1 cellular context compared by ENCODE assay signal in genomic region chr3:56323986-56324420, GRCh38.
TF ChIP-seq lines count a peak whose summit lies in the region.

No MANE protein-coding gene starts in this region.

TF ChIP-seq in IMR-90, 13 proteins besides CTCF, POLR2A, EP300 and RAD21 (continued from another document):
- TF ChIP-seq USF2 (IDR thresholded peaks at IDR 0.05; ENCODE audit: low read depth, low read length) (no peak), RFX5 (IDR thresholded peaks at IDR 0.05; ENCODE audit: low read depth, low read length) (no peak)
